ENCODE assay signal across 12 cellular contexts in genomic region chr12:67456281-67456918, GRCh38.
A peak's percentile ranks its signal among the peaks of the same experiment; 100 is the strongest.
DNase-seq lines count a peak whose midpoint lies in the region; ATAC-seq, FAIRE-seq and TF ChIP-seq lines count a peak whose summit lies in the region.
"Had no signal": no experiment of that assay in that cellular context is flagged by ENCODE, and none has a peak within 500 bp of the region (broad histone marks: within the 10 kb centered on the region; RNA-seq: fewer than 3 reads in every experiment).

No MANE protein-coding gene starts in this region.

- TF ChIP-seq POLR2A in right lobe of liver (IDR thresholded peaks at IDR 0.05) (no peak), HepG2 (IDR thresholded peaks at IDR 0.05; ENCODE audit: insufficient read depth in 1 of 2, low read depth in 2 of 2, low read length in 2 of 2) (no peak)

- no peak for FAIRE-seq in HepG2 (lab: Jason Lieb, UNC)

- H3K27ac ChIP-seq in right lobe of liver (no peak overlapping the region), HepG2 (ENCODE audit: extremely low read length, insufficient read depth, low read length) (no peak overlapping the region), SK-N-SH (ENCODE audit: low read depth in 2 of 2, low read length in 1 of 2) (no peak overlapping the region; a peak in 1 of 4 replicates), hepatocyte (no peak overlapping the region)
- H3K27ac ChIP-seq: C4-2B, VCaP had no signal

- no peak overlapping the region for H3K4me2 ChIP-seq in HepG2 (ENCODE audit: low read depth, low read length)
- H3K4me2 ChIP-seq in SK-N-SH, result peak overlapping the region; percentile 29; the same call in 1 of the 2 replicates
- H3K4me2 ChIP-seq in hepatocyte, result no peak overlapping the region

- TF ChIP-seq CTCF in right lobe of liver (IDR thresholded peaks at IDR 0.05) (no peak), HepG2 (CRISPR knock-in tag; IDR thresholded peaks at IDR 0.05) (no peak), SK-N-SH (IDR thresholded peaks at IDR 0.05) (no peak), hepatocyte (IDR thresholded peaks at IDR 0.05; ENCODE audit: poor library complexity) (no peak)

- H3K4me1 ChIP-seq in right lobe of liver (peaks cover 0 to 6% (median 0%) of the 10 kb centered on the region in 4 donors), HepG2 (ENCODE audit: insufficient read depth, low read length) (no peaks in the 10 kb centered on the region), SK-N-SH (ENCODE audit: control insufficient read depth in 1 of 2, insufficient read depth in 2 of 2, low read depth in 1 of 2, low read length in 1 of 2) (peaks cover 9% of the 10 kb centered on the region in 2 experiments; a peak in 3 of 4 replicates), hepatocyte (ENCODE audit: insufficient read depth) (no peaks in the 10 kb centered on the region)

- CTCF ChIA-PET in HepG2 (lab: Yijun Ruan, JAX; ENCODE audit: low intra/inter-chr PET ratio, low total read pairs) (no interaction called here), SK-N-SH (lab: Yijun Ruan, JAX) (interaction anchor here (1.5 kb wide), 1 partner anchor 15 kb away, joined by 6 read pairs; no protein-coding TSS in a partner anchor)

- no peaks in the 10 kb centered on the region for H3K36me3 ChIP-seq in right lobe of liver
- H3K36me3 ChIP-seq in HepG2 (replicated peaks in 1 of 2; ENCODE audit: control insufficient read depth in 1 of 2, insufficient read depth in 2 of 2, low read length in 2 of 2), result no peaks in the 10 kb centered on the region
- no peaks in the 10 kb centered on the region for H3K36me3 ChIP-seq in SK-N-SH (replicated peaks in 1 of 2; ENCODE audit: control insufficient read depth in 1 of 2, insufficient read depth in 2 of 2, low read length in 1 of 2)
- H3K36me3 ChIP-seq in hepatocyte (replicated peaks; ENCODE audit: insufficient read depth, low read depth), result no peaks in the 10 kb centered on the region

- POLR2A ChIA-PET in HepG2 (lab: Yijun Ruan, JAX) (no interaction called here), SK-N-SH (lab: Yijun Ruan, JAX) (no interaction called here)

- peaks cover 13% of the 10 kb centered on the region for H3F3A ChIP-seq in SK-N-SH (replicated peaks; ENCODE audit: insufficient read depth)

- TF ChIP-seq EP300 in HepG2 (IDR thresholded peaks at IDR 0.05; ENCODE audit: low read depth in 2 of 2, low read length in 2 of 2) (no peak), HepG2 (CRISPR knock-in tag; IDR thresholded peaks at IDR 0.05; ENCODE audit: borderline replicate concordance) (no peak), SK-N-SH (IDR thresholded peaks at IDR 0.05; ENCODE audit: borderline replicate concordance in 1 of 2, low read depth in 1 of 2, low read length in 1 of 2) (peak in 1 of 2 experiments; percentile 19; a peak in 3 of 4 replicates)

- H4K20me1 ChIP-seq in HepG2 (ENCODE audit: insufficient read depth, low read length), result no peaks in the 10 kb centered on the region
- H4K20me1 ChIP-seq in SK-N-SH (ENCODE audit: insufficient read depth), result no peaks in the 10 kb centered on the region
- no peaks in the 10 kb centered on the region for H4K20me1 ChIP-seq in hepatocyte (ENCODE audit: insufficient read depth, poor library complexity, severe bottlenecking)

- H3K79me2 ChIP-seq in HepG2 (ENCODE audit: insufficient read depth, low read length) (no peaks in the 10 kb centered on the region), SK-N-SH (ENCODE audit: insufficient read depth) (no peaks in the 10 kb centered on the region), hepatocyte (no peaks in the 10 kb centered on the region)

- H3K9me2 ChIP-seq in SK-N-SH (no peaks in the 10 kb centered on the region), hepatocyte (replicated peaks; ENCODE audit: insufficient read depth) (no peaks in the 10 kb centered on the region)

- no peak for DNase-seq in right lobe of liver
- no peak for DNase-seq in HepG2 (ENCODE audit: low spot score)
- peak; percentile 18 for DNase-seq in SK-N-SH
- DNase-seq in hepatocyte (ENCODE audit: low spot score), result peak; percentile 39
- DNase-seq in pons (ENCODE audit: low spot score), result no peak
- DNase-seq in stimulated activated CD4-positive, alpha-beta T cell treated with anti-CD3 and anti-CD28 coated beads, Interleukin-4, amount 100 ng/mL, for 24 hours, result no peak
- DNase-seq: cortex of kidney had no signal

- BruUV-seq in HepG2 (replicated peaks; lab: Mats Ljungman, UMichigan), result no TSS peak

- TF ChIP-seq RAD21 in HepG2 (CRISPR knock-in tag; IDR thresholded peaks at IDR 0.05), result no peak
- no peak for TF ChIP-seq RAD21 in SK-N-SH (IDR thresholded peaks at IDR 0.05; ENCODE audit: low read length)

- intact Hi-C loops in right lobe of liver (cut with DNase I), result no loop called here
- intact Hi-C loops in HepG2 (cut with micrococcal nuclease; ENCODE audit: unreplicated experiment), result no loop called here

- in situ Hi-C loops in HepG2 (cut with HindIII; ENCODE audit: extremely low pct_ligation_motif_present, low pct_unique_long_range_greater_than_20kb), result no loop called here

- H3K9me3 ChIP-seq in right lobe of liver (no peaks in the 10 kb centered on the region), HepG2 (ENCODE audit: low read length) (no peaks in the 10 kb centered on the region), SK-N-SH (no peaks in the 10 kb centered on the region), hepatocyte (ENCODE audit: low read depth) (no peaks in the 10 kb centered on the region)

- H3K27me3 ChIP-seq in right lobe of liver (no peaks in the 10 kb centered on the region), HepG2 (ENCODE audit: control insufficient read depth in 1 of 2, insufficient read depth in 2 of 2, low read length in 2 of 2) (no peaks in the 10 kb centered on the region), SK-N-SH (ENCODE audit: insufficient read depth) (no peaks in the 10 kb centered on the region), hepatocyte (no peaks in the 10 kb centered on the region)

- WGBS in right lobe of liver (ENCODE audit: insufficient coverage, low coverage, low lambda C conversion rate, missing lambda C conversion rate), result 10% methylated on average over 3 of the region's 4 CpGs
- 15% methylated on average over 4 of the region's 4 CpGs for whole genome bisulfite sequencing in HepG2 (ENCODE audit: low lambda C conversion rate)
- 14% methylated on average over 4 of the region's 4 CpGs for WGBS in SK-N-SH (ENCODE audit: low lambda C conversion rate)
- WGBS in hepatocyte (ENCODE audit: low lambda C conversion rate, missing lambda C conversion rate), result 29% methylated on average over 4 of the region's 4 CpGs

- H3K4me3 ChIP-seq in right lobe of liver (no peak overlapping the region), HepG2 (replicated peaks in 1 of 3; ENCODE audit: insufficient read depth in 1 of 3, low read depth in 2 of 3, low read length in 3 of 3) (no peak overlapping the region), SK-N-SH (ENCODE audit: low read depth in 2 of 2, low read length in 1 of 2) (no peak overlapping the region; a peak in 1 of 4 replicates), hepatocyte (no peak overlapping the region)

- H2AFZ ChIP-seq in HepG2 (ENCODE audit: low read length) (no peak overlapping the region), SK-N-SH (ENCODE audit: low read depth) (no peak overlapping the region), hepatocyte (no peak overlapping the region)

- ATAC-seq in right lobe of liver, result peak in 3 of 4 donors; percentile 22 to 47 (median 40)
- ATAC-seq in HepG2, result no peak
- ATAC-seq in HG03045 (IDR thresholded peaks at IDR 0.05; ENCODE audit: unreplicated experiment), result no peak
- ATAC-seq in HG03025 (IDR thresholded peaks at IDR 0.05; ENCODE audit: low FRiP score, unreplicated experiment), result no peak
- ATAC-seq: stimulated activated effector memory CD8-positive, alpha-beta T cell treated with anti-CD3 and anti-CD28 coated beads, Interleukin-12 subunit alpha, Interleukin-12 subunit beta, amount 100 ng/mL, for 72 hours had no signal

- no peak overlapping the region for H3K9ac ChIP-seq in HepG2 (ENCODE audit: insufficient read depth, low read depth, low read length)
- no peak overlapping the region for H3K9ac ChIP-seq in SK-N-SH

TF ChIP-seq in HepG2, 621 proteins besides CTCF, POLR2A, EP300 and RAD21 (continues in another document):
- TF ChIP-seq PLRG1 (conservative IDR thresholded peaks at IDR 0.05) (no peak), JUN (CRISPR knock-in tag; IDR thresholded peaks at IDR 0.05) (no peak), SIN3A (IDR thresholded peaks at IDR 0.05; ENCODE audit: borderline replicate concordance, low read depth, low read length) (no peak), E2F2 (CRISPR knock-in tag; IDR thresholded peaks at IDR 0.05; ENCODE audit: borderline replicate concordance) (no peak)

TF ChIP-seq in SK-N-SH, 30 proteins besides CTCF, POLR2A, EP300 and RAD21 (continues in another document):
- TF ChIP-seq TAF1 (IDR thresholded peaks at IDR 0.05; ENCODE audit: borderline replicate concordance, low read depth, low read length) (no peak), IRF3 (IDR thresholded peaks at IDR 0.05; ENCODE audit: low read depth, low read length) (no peak), EZH2phosphoT487 (IDR thresholded peaks at IDR 0.05; ENCODE audit: borderline replicate concordance, low read depth) (no peak), ELF1 (IDR thresholded peaks at IDR 0.05) (no peak), MXI1 (IDR thresholded peaks at IDR 0.05; ENCODE audit: low read depth, low read length) (no peak), ZBTB33 (IDR thresholded peaks at IDR 0.05; ENCODE audit: borderline replicate concordance, low read depth) (no peak), JUND (IDR thresholded peaks at IDR 0.05) (peak; percentile 35; the same call in 1 of the 2 replicates)

Comparison
In these comparisons a context has a peak if more than half of its experiments do, and no peak if none do; other contexts are left out.
1. ATAC-seq: peak in right lobe of liver (3 of 4); none in HepG2 (single experiment), HG03045 (single experiment) and HG03025 (single experiment).
2. DNase-seq: peak in SK-N-SH (single experiment) and hepatocyte (single experiment); none in right lobe of liver (0 of 3), HepG2 (single experiment), pons (single experiment) and stimulated activated CD4-positive, alpha-beta T cell treated with anti-CD3 and anti-CD28 coated beads, Interleukin-4, amount 100 ng/mL, for 24 hours (single experiment).